ENCODE assay signal across 14 cellular contexts in genomic region chr2:48400553-48401179, GRCh38.
"Had no signal": no experiment of that assay in that cellular context is flagged by ENCODE, and none has a peak within 500 bp of the region (broad histone marks: within the 10 kb centered on the region; RNA-seq: fewer than 3 reads in every experiment).

No MANE protein-coding gene starts in this region.

- H3K36me3 ChIP-seq: sigmoid colon, uterus had no signal

- H3K36me3 Mint-ChIP-seq: naive thymus-derived CD8-positive, alpha-beta T cell had no signal

- H3K4me1 ChIP-seq: body of pancreas, sigmoid colon, uterus had no signal

- H3K4me3 Mint-ChIP-seq: activated naive CD4-positive, alpha-beta T cell treated with anti-CD3 and anti-CD28 coated beads, Interleukin-2, amount 50 U/mL, for 24 hours; naive thymus-derived CD8-positive, alpha-beta T cell; T-helper 2 cell treated with Interferon-gamma antibody and Interleukin-4, amounts not matched to agents 5 μg/mL and 100 μg/mL, for 36 hours had no signal

- ATAC-seq: body of pancreas; mucosa of descending colon; naive thymus-derived CD8-positive, alpha-beta T cell had no signal

- H3K27me3 ChIP-seq: body of pancreas, sigmoid colon, testis, uterus had no signal

- H3K27ac ChIP-seq: body of pancreas, sigmoid colon, testis, uterus had no signal

- H3K9me3 ChIP-seq: body of pancreas, mucosa of descending colon, sigmoid colon, testis, uterus had no signal

- H3K27ac Mint-ChIP-seq: activated naive CD4-positive, alpha-beta T cell treated with anti-CD3 and anti-CD28 coated beads, Interleukin-2, amount 50 U/mL, for 24 hours; naive thymus-derived CD8-positive, alpha-beta T cell; T-helper 2 cell treated with Interferon-gamma antibody and Interleukin-4, amounts not matched to agents 5 μg/mL and 100 μg/mL, for 36 hours had no signal

- H3K9me3 Mint-ChIP-seq: activated naive CD4-positive, alpha-beta T cell treated with anti-CD3 and anti-CD28 coated beads, Interleukin-2, amount 50 U/mL, for 24 hours; naive thymus-derived CD8-positive, alpha-beta T cell had no signal

- H3K27me3 Mint-ChIP-seq: activated naive CD4-positive, alpha-beta T cell treated with anti-CD3 and anti-CD28 coated beads, Interleukin-2, amount 50 U/mL, for 24 hours; naive thymus-derived CD8-positive, alpha-beta T cell had no signal

- H3K4me3 ChIP-seq: body of pancreas, mucosa of descending colon, sigmoid colon, testis, uterus had no signal

- DNase-seq: activated CD4-positive, alpha-beta T cell treated with anti-CD3 and anti-CD28 coated beads, Interleukin-2, amount 50 U/mL, for 4 hours; activated CD4-positive, CD25-positive, alpha-beta regulatory T cell treated with anti-CD3 and anti-CD28 coated beads, Interleukin-2, amount 50 U/mL, for 72 hours; activated effector memory CD4-positive, alpha-beta T cell treated with Interleukin-2 at 50 U/mL for 16 hours; activated T-cell treated with anti-CD3 and anti-CD28 coated beads, Interleukin-2, amount 50 U/mL, for 1 hour; body of pancreas; mucosa of descending colon; naive thymus-derived CD8-positive, alpha-beta T cell; sigmoid colon; stimulated activated CD4-positive, alpha-beta T cell treated with anti-CD3 and anti-CD28 coated beads, Interleukin-12 subunit alpha, Interleukin-12 subunit beta, amount 100 ng/mL, for 4 hours; stimulated activated naive CD4-positive, alpha-beta T cell treated with Interleukin-2 at 50 U/mL for 16 hours; testis; uterus had no signal
